ENCODE assay signal across 31 cellular contexts in the genomic region with DNA sequence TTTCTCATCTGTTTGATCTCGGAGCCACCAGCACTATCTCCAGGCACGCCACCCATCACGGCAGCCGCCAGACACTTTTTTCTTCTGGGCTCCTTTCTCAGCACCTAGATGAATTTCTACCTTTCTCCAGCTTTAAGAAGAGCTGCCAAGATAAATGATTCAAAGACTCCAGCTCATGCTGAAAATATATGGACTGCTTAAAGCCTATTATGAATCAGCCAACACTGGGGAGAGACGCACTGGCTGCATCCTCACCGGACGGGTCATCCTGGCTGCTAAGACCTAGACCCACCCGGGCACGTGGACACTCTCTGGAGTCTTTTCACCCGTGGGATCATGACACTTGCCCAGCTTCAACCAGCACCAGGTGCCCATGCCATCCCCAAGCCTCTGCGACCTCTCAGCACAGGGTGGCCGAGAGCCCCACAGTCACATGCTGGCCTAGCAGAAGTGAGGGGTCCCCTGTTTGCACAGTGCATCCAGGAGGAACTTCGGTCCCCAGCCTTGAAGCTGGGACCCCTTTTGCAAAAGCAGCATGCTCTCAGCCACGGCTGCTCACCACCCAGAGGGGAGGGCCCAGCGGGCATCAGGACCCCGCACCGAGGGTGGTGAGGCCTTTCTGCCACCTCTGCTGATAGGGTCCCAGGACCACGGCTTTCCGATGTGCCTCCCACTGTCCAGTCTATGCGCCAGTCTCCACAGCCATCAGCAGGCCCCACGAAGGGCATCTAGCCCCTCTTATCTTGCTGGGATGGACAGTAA.
DNase-seq lines count a peak whose midpoint lies in the region; ATAC-seq, FAIRE-seq and TF ChIP-seq lines count a peak whose summit lies in the region.
"Had no signal": no experiment of that assay in that cellular context is flagged by ENCODE, and none has a peak within 500 bp of the region (broad histone marks: within the 10 kb centered on the region; RNA-seq: fewer than 3 reads in every experiment).

No MANE protein-coding gene starts in this region.

- no peaks in the 10 kb centered on the region for H3K79me2 ChIP-seq in HepG2 (ENCODE audit: insufficient read depth, low read length)

- H3K4me1 ChIP-seq in right lobe of liver, result peaks cover 0 to 13% (median 5%) of the 10 kb centered on the region in 4 donors
- H3K4me1 ChIP-seq in HepG2 (ENCODE audit: insufficient read depth, low read length), result peaks cover 7% of the 10 kb centered on the region; the same call in 1 of the 2 replicates
- H3K4me1 ChIP-seq in upper lobe of left lung, result no peaks in the 10 kb centered on the region
- H3K4me1 ChIP-seq: BE2C, breast epithelium, colonic mucosa, foreskin keratinocyte, Peyer's patch, SJSA1, transverse colon had no signal

- peak overlapping the region; percentile 78 for H3K27ac Mint-ChIP-seq in mesothelial cell of epicardium
- no peak overlapping the region for H3K27ac Mint-ChIP-seq in activated naive CD8-positive, alpha-beta T cell treated with anti-CD3 and anti-CD28 coated beads for 36 hours
- H3K27ac Mint-ChIP-seq in activated T-helper 2 cell treated with anti-CD3 and anti-CD28 coated beads, Interferon-gamma antibody, Interleukin-2, Interleukin-4, amounts not matched to agents 10 μg/mL and 5 μg/mL and 100 μg/mL, durations not matched to agents 14 hours and 24 hours and 36 hours, result no peak overlapping the region
- H3K27ac Mint-ChIP-seq: effector memory CD8-positive, alpha-beta T cell; naive thymus-derived CD4-positive, alpha-beta T cell; T-cell had no signal

- POLR2A ChIA-PET in HepG2 (lab: Yijun Ruan, JAX), result no interaction called here

- TF ChIP-seq EP300 in HepG2 (IDR thresholded peaks at IDR 0.05; ENCODE audit: low read depth in 2 of 2, low read length in 2 of 2) (no peak), HepG2 (CRISPR knock-in tag; IDR thresholded peaks at IDR 0.05; ENCODE audit: borderline replicate concordance) (no peak), upper lobe of left lung (IDR thresholded peaks at IDR 0.05) (no peak)

- CTCF ChIA-PET in HepG2 (lab: Yijun Ruan, JAX; ENCODE audit: low intra/inter-chr PET ratio, low total read pairs), result no interaction called here

- TF ChIP-seq RAD21 in HepG2 (CRISPR knock-in tag; IDR thresholded peaks at IDR 0.05), result no peak

- intact Hi-C loops in right lobe of liver (cut with DNase I), result no loop called here
- intact Hi-C loops in HepG2 (cut with micrococcal nuclease; ENCODE audit: unreplicated experiment), result no loop called here
- intact Hi-C loops in dorsolateral prefrontal cortex (cut with DNase I), result no loop called here
- intact Hi-C loops in activated T-helper 2 cell treated with anti-CD3 and anti-CD28 coated beads, Interferon-gamma antibody, Interleukin-2, Interleukin-4, amounts not matched to agents 10 μg/mL and 5 μg/mL and 100 μg/mL, durations not matched to agents 14 hours and 24 hours and 36 hours (cut with micrococcal nuclease), result no loop called here

- no peaks in the 10 kb centered on the region for H3K27me3 Mint-ChIP-seq in mesothelial cell of epicardium (ENCODE audit: low read depth)
- H3K27me3 Mint-ChIP-seq in activated naive CD8-positive, alpha-beta T cell treated with anti-CD3 and anti-CD28 coated beads for 36 hours, result no peaks in the 10 kb centered on the region
- no peaks in the 10 kb centered on the region for H3K27me3 Mint-ChIP-seq in activated T-helper 2 cell treated with anti-CD3 and anti-CD28 coated beads, Interferon-gamma antibody, Interleukin-2, Interleukin-4, amounts not matched to agents 10 μg/mL and 5 μg/mL and 100 μg/mL, durations not matched to agents 14 hours and 24 hours and 36 hours (ENCODE audit: low read depth)
- H3K27me3 Mint-ChIP-seq: effector memory CD8-positive, alpha-beta T cell; T-cell had no signal

- no peaks in the 10 kb centered on the region for H3K27me3 ChIP-seq in right lobe of liver
- H3K27me3 ChIP-seq in HepG2 (ENCODE audit: control insufficient read depth in 1 of 2, insufficient read depth in 2 of 2, low read length in 2 of 2), result no peaks in the 10 kb centered on the region
- no peaks in the 10 kb centered on the region for H3K27me3 ChIP-seq in dorsolateral prefrontal cortex
- no peaks in the 10 kb centered on the region for H3K27me3 ChIP-seq in upper lobe of left lung
- H3K27me3 ChIP-seq: BE2C, breast epithelium, colonic mucosa, foreskin keratinocyte, Peyer's patch, SJSA1, transverse colon had no signal

- H3K4me3 ChIP-seq in right lobe of liver, result no peak overlapping the region
- no peak overlapping the region for H3K4me3 ChIP-seq in HepG2 (replicated peaks in 1 of 3; ENCODE audit: insufficient read depth in 1 of 3, low read depth in 2 of 3, low read length in 3 of 3)
- no peak overlapping the region for H3K4me3 ChIP-seq in dorsolateral prefrontal cortex
- no peak overlapping the region for H3K4me3 ChIP-seq in upper lobe of left lung
- H3K4me3 ChIP-seq: breast epithelium, colonic mucosa, Peyer's patch, SJSA1, smooth muscle cell, transverse colon had no signal

- no peak overlapping the region for H3K4me3 Mint-ChIP-seq in mesothelial cell of epicardium
- H3K4me3 Mint-ChIP-seq in activated naive CD8-positive, alpha-beta T cell treated with anti-CD3 and anti-CD28 coated beads for 36 hours, result no peak overlapping the region
- H3K4me3 Mint-ChIP-seq in activated T-helper 2 cell treated with anti-CD3 and anti-CD28 coated beads, Interferon-gamma antibody, Interleukin-2, Interleukin-4, amounts not matched to agents 10 μg/mL and 5 μg/mL and 100 μg/mL, durations not matched to agents 14 hours and 24 hours and 36 hours (ENCODE audit: low read depth), result no peak overlapping the region
- H3K4me3 Mint-ChIP-seq: effector memory CD8-positive, alpha-beta T cell; naive thymus-derived CD4-positive, alpha-beta T cell; T-cell had no signal

- TF ChIP-seq POLR2A in right lobe of liver (IDR thresholded peaks at IDR 0.05) (no peak), HepG2 (IDR thresholded peaks at IDR 0.05; ENCODE audit: insufficient read depth in 1 of 2, low read depth in 2 of 2, low read length in 2 of 2) (no peak), upper lobe of left lung (IDR thresholded peaks at IDR 0.05) (no peak)

- in situ Hi-C loops in HepG2 (cut with HindIII; ENCODE audit: extremely low pct_ligation_motif_present, low pct_unique_long_range_greater_than_20kb), result no loop called here

- ATAC-seq in right lobe of liver (no peak), HepG2 (no peak), upper lobe of left lung (ENCODE audit: low FRiP score in 2 of 2) (no peak)
- ATAC-seq: activated CD4-positive, CD25-positive, alpha-beta regulatory T cell treated with anti-CD3 and anti-CD28 coated beads, Interleukin-2, amount 50 U/mL, for 24 hours; effector memory CD8-positive, alpha-beta T cell; esophagus mucosa; foreskin keratinocyte; naive thymus-derived CD4-positive, alpha-beta T cell; T-cell had no signal

- H3K9me3 Mint-ChIP-seq in mesothelial cell of epicardium, result no peaks in the 10 kb centered on the region
- H3K9me3 Mint-ChIP-seq in activated naive CD8-positive, alpha-beta T cell treated with anti-CD3 and anti-CD28 coated beads for 36 hours, result no peaks in the 10 kb centered on the region
- no peaks in the 10 kb centered on the region for H3K9me3 Mint-ChIP-seq in activated T-helper 2 cell treated with anti-CD3 and anti-CD28 coated beads, Interferon-gamma antibody, Interleukin-2, Interleukin-4, amounts not matched to agents 10 μg/mL and 5 μg/mL and 100 μg/mL, durations not matched to agents 14 hours and 24 hours and 36 hours
- H3K9me3 Mint-ChIP-seq: effector memory CD8-positive, alpha-beta T cell; T-cell had no signal

- H3K36me3 ChIP-seq in right lobe of liver, result peaks cover 0 to 8% (median 0%) of the 10 kb centered on the region in 4 donors
- H3K36me3 ChIP-seq in HepG2 (replicated peaks in 1 of 2; ENCODE audit: control insufficient read depth in 1 of 2, insufficient read depth in 2 of 2, low read length in 2 of 2), result peaks cover 4 to 5% of the 10 kb centered on the region in 2 experiments; a peak in 2 of 5 replicates
- H3K36me3 ChIP-seq in upper lobe of left lung, result peaks cover 0 to 16% (median 0%) of the 10 kb centered on the region in 4 donors
- H3K36me3 ChIP-seq: BE2C, breast epithelium, colonic mucosa, transverse colon had no signal

- 82% methylated on average over 6 of the region's 21 CpGs for WGBS in right lobe of liver (ENCODE audit: insufficient coverage, low coverage, low lambda C conversion rate, missing lambda C conversion rate)
- WGBS in HepG2 (ENCODE audit: low lambda C conversion rate), result 97% methylated on average over 19 of the region's 21 CpGs
- 86 to 93% methylated on average over 6 to 21 of the region's 21 CpGs for WGBS in upper lobe of left lung, 2 donors

- no peak overlapping the region for H3K9ac ChIP-seq in HepG2 (ENCODE audit: insufficient read depth, low read depth, low read length)

- FAIRE-seq in HepG2 (lab: Jason Lieb, UNC), result no peak
- FAIRE-seq: TTC549 had no signal

- no peak for TF ChIP-seq CTCF in right lobe of liver (IDR thresholded peaks at IDR 0.05)
- TF ChIP-seq CTCF in HepG2 (CRISPR knock-in tag; IDR thresholded peaks at IDR 0.05), result no peak
- no peak for TF ChIP-seq CTCF in dorsolateral prefrontal cortex (IDR thresholded peaks at IDR 0.05 in 54 of 56, conservative IDR thresholded peaks at IDR 0.05 in 2 of 56; ENCODE audit: low read depth in 1 of 56, partially characterized antibody in 56 of 56)
- no peak for TF ChIP-seq CTCF in mesothelial cell of epicardium (IDR thresholded peaks at IDR 0.05; ENCODE audit: unreplicated experiment)
- no peak for TF ChIP-seq CTCF in upper lobe of left lung (IDR thresholded peaks at IDR 0.05)

- H3K36me3 Mint-ChIP-seq in mesothelial cell of epicardium, result peaks cover 12% of the 10 kb centered on the region
- H3K36me3 Mint-ChIP-seq in activated naive CD8-positive, alpha-beta T cell treated with anti-CD3 and anti-CD28 coated beads for 36 hours, result peaks cover 1% of the 10 kb centered on the region
- no peaks in the 10 kb centered on the region for H3K36me3 Mint-ChIP-seq in activated T-helper 2 cell treated with anti-CD3 and anti-CD28 coated beads, Interferon-gamma antibody, Interleukin-2, Interleukin-4, amounts not matched to agents 10 μg/mL and 5 μg/mL and 100 μg/mL, durations not matched to agents 14 hours and 24 hours and 36 hours (ENCODE audit: low read depth)

- no TSS peak for BruUV-seq in HepG2 (replicated peaks; lab: Mats Ljungman, UMichigan)

- no peak overlapping the region for H3K4me2 ChIP-seq in HepG2 (ENCODE audit: low read depth, low read length)
- H3K4me2 ChIP-seq: smooth muscle cell had no signal

- no peak overlapping the region for H3K27ac ChIP-seq in right lobe of liver
- no peak overlapping the region for H3K27ac ChIP-seq in HepG2 (ENCODE audit: extremely low read length, insufficient read depth, low read length)
- H3K27ac ChIP-seq in dorsolateral prefrontal cortex, result no peak overlapping the region
- no peak overlapping the region for H3K27ac ChIP-seq in upper lobe of left lung
- H3K27ac ChIP-seq: breast epithelium, colonic mucosa, foreskin keratinocyte, Peyer's patch, SJSA1, transverse colon had no signal

- H2AFZ ChIP-seq in HepG2 (ENCODE audit: low read length), result no peak overlapping the region

- peaks cover 49% of the 10 kb centered on the region for H3K4me1 Mint-ChIP-seq in mesothelial cell of epicardium
- H3K4me1 Mint-ChIP-seq in activated naive CD8-positive, alpha-beta T cell treated with anti-CD3 and anti-CD28 coated beads for 36 hours, result no peaks in the 10 kb centered on the region
- H3K4me1 Mint-ChIP-seq in activated T-helper 2 cell treated with anti-CD3 and anti-CD28 coated beads, Interferon-gamma antibody, Interleukin-2, Interleukin-4, amounts not matched to agents 10 μg/mL and 5 μg/mL and 100 μg/mL, durations not matched to agents 14 hours and 24 hours and 36 hours (ENCODE audit: low read depth), result peaks cover 2% of the 10 kb centered on the region

- peak in 2 of 3 donors; percentile 40 to 42 for DNase-seq in right lobe of liver
- no peak for DNase-seq in HepG2 (ENCODE audit: low spot score)
- peak in 6 of 10 donors; percentile 9 to 41 (median 22) for DNase-seq in dorsolateral prefrontal cortex
- no peak for DNase-seq in mesothelial cell of epicardium (ENCODE audit: low spot score in 2 of 2, unreplicated experiment in 2 of 2)
- no peak for DNase-seq in upper lobe of left lung
- DNase-seq in NCI-H1930 (lab: John Stamatoyannopoulos, UW), result no peak
- DNase-seq in activated naive CD8-positive, alpha-beta T cell treated with anti-CD3 and anti-CD28 coated beads for 36 hours, result no peak
- no peak for DNase-seq in activated T-helper 2 cell treated with anti-CD3 and anti-CD28 coated beads, Interferon-gamma antibody, Interleukin-2, Interleukin-4, amounts not matched to agents 10 μg/mL and 5 μg/mL and 100 μg/mL, durations not matched to agents 14 hours and 24 hours and 36 hours (ENCODE audit: low spot score)
- DNase-seq: ACHN; activated CD4-positive, alpha-beta T cell treated with anti-CD3 and anti-CD28 coated beads, Interleukin-2, amount 50 U/mL, for 48 hours; activated gamma-delta T cell treated with Interleukin-2 at 50 U/mL for 16 hours; BE2C; colonic mucosa; effector memory CD8-positive, alpha-beta T cell; H7; midbrain; naive thymus-derived CD4-positive, alpha-beta T cell; NCI-H1092 treated with DMSO at 0.1 percent for 48 hours; NCI-H187; NCI-H526 treated with DMSO at 0.1 percent for 48 hours; stimulated activated CD4-positive, alpha-beta T cell treated with anti-CD3 and anti-CD28 coated beads, Interleukin-2, amount 100 ng/mL, for 24 hours; T-cell; transverse colon had no signal

- H4K20me1 ChIP-seq in HepG2 (ENCODE audit: insufficient read depth, low read length), result no peaks in the 10 kb centered on the region

- H3K9me3 ChIP-seq in right lobe of liver (no peaks in the 10 kb centered on the region), HepG2 (ENCODE audit: low read length) (no peaks in the 10 kb centered on the region), upper lobe of left lung (no peaks in the 10 kb centered on the region)
- H3K9me3 ChIP-seq: BE2C, breast epithelium, colonic mucosa, Peyer's patch, SJSA1, transverse colon had no signal

Comparison
In these comparisons a context has a peak if more than half of its experiments do, and no peak if none do; other contexts are left out.
1. DNase-seq: peak in right lobe of liver (2 of 3) and dorsolateral prefrontal cortex (6 of 10); none in HepG2 (single experiment), mesothelial cell of epicardium (0 of 2), upper lobe of left lung (0 of 2), NCI-H1930 (0 of 2), activated naive CD8-positive, alpha-beta T cell treated with anti-CD3 and anti-CD28 coated beads for 36 hours (single experiment) and activated T-helper 2 cell treated with anti-CD3 and anti-CD28 coated beads, Interferon-gamma antibody, Interleukin-2, Interleukin-4, amounts not matched to agents 10 μg/mL and 5 μg/mL and 100 μg/mL, durations not matched to agents 14 hours and 24 hours and 36 hours (single experiment).